In genomic region chr1:212433577-212434462, GRCh38 we compare ENCODE assay signal across 8 cellular contexts. TPM values are rescaled to one million over a fixed set of nuclear protein-coding genes. Genes with fewer than 3 reads are reported as not detected.
DNase-seq lines count a peak whose midpoint lies in the region; ATAC-seq and TF ChIP-seq lines count a peak whose summit lies in the region.

No MANE protein-coding gene starts in this region.

- no peak for ATAC-seq in GM18519 (IDR thresholded peaks at IDR 0.05; ENCODE audit: low FRiP score, unreplicated experiment)

- H3K4me3 ChIP-seq in SK-N-MC (peak overlapping the region; percentile 90), foreskin fibroblast (ENCODE audit: low read depth in 1 of 2, low read length in 2 of 2) (peak overlapping the region; percentile 71 to 75), skeletal muscle tissue (ENCODE audit: low read length in 3 of 3) (peak overlapping the region; percentile 73 to 82 (median 75))

- H3K27ac ChIP-seq in SK-N-MC, result no peak overlapping the region
- peak overlapping the region; percentile 75 for H3K27ac ChIP-seq in skeletal muscle tissue (ENCODE audit: low read depth, low read length)

- DNase-seq in GM13977 (ENCODE audit: low spot score) (peak; percentile 22), SK-N-MC (ENCODE audit: low read depth, low spot score) (no peak), foreskin fibroblast (peak in 1 of 2 donors; percentile 37), GM19240 (ENCODE audit: insufficient read length, low spot score) (no peak), Kasumi-1 (lab: John Stamatoyannopoulos, UW) (no peak)
- no peak for DNase-seq in stimulated activated naive CD4-positive, alpha-beta T cell (lab: John Stamatoyannopoulos, UW)

- H3K9me3 ChIP-seq in SK-N-MC (ENCODE audit: low read depth, low read length), result no peaks in the 10 kb centered on the region
- no peaks in the 10 kb centered on the region for H3K9me3 ChIP-seq in skeletal muscle tissue (ENCODE audit: control insufficient read depth in 3 of 3, low read length in 3 of 3)

- H3K36me3 ChIP-seq in SK-N-MC (ENCODE audit: insufficient read depth, low read length), result no peaks in the 10 kb centered on the region
- H3K36me3 ChIP-seq in skeletal muscle tissue (ENCODE audit: control insufficient read depth in 3 of 3, insufficient read depth in 3 of 3, low read length in 3 of 3), result no peaks in the 10 kb centered on the region

- in situ Hi-C loops in GM13977 (cut with MboI; ENCODE audit: low pct_unique_long_range_greater_than_20kb, low sequenced_read_pairs, unreplicated experiment), result no loop called here

- H3K9ac ChIP-seq in SK-N-MC (ENCODE audit: insufficient read length) (peak overlapping the region; percentile 85), skeletal muscle tissue (ENCODE audit: low read depth in 1 of 3, low read length in 3 of 3) (peak overlapping the region; percentile 85 to 87 (median 86))

- H3K27me3 ChIP-seq in skeletal muscle tissue (ENCODE audit: control insufficient read depth in 3 of 3, insufficient read depth in 3 of 3, low read length in 3 of 3), result no peaks in the 10 kb centered on the region

- H3K4me1 ChIP-seq in skeletal muscle tissue (ENCODE audit: control insufficient read depth in 3 of 3, insufficient read depth in 3 of 3, low read length in 3 of 3), result peaks cover 12 to 13% (median 13%) of the 10 kb centered on the region in 3 donors

- TF ChIP-seq CTCF in GM13977 (IDR thresholded peaks at IDR 0.05; ENCODE audit: extremely low read depth, insufficient read depth, missing control alignments), result no peak
- no peak for TF ChIP-seq CTCF in foreskin fibroblast (IDR thresholded peaks at IDR 0.05; ENCODE audit: low read depth, low read length)

RNA-seq across cellular contexts. Expression of gene NENF, which starts 1.1 kb away (rescaled TPM):
- total RNA-seq in skeletal muscle tissue, result 88.2 TPM

RNA-seq across cellular contexts. Expression of gene PACC1, which starts 19.1 kb away (rescaled TPM):
- total RNA-seq in skeletal muscle tissue, result 5.7 TPM
